Comparison of ENCODE assay signal across 10 cellular contexts in the genomic region with DNA sequence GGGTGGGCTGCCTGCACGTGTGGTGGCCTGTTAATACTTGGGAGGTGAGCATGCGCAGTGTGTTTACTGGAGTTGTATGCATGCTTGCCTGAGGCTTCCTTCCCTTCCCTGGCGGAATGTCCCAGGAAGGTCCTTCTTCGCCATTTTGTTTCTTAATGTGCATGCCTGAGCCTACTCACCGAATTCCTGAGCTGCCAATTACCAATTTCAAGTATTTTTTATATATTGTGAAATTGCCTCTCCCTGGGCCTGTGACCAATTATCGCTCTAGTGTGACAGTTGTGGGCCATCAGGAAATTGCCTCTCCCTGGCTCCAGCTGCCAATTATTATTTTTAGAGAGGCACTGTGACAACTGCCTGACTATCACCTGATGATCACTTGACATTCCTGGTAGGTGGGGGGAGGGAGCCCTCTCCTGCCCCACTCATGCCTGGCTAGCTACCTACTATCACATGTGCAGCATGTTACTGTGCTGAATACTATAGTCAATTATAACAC.
DNase-seq lines count a peak whose midpoint lies in the region; ATAC-seq, FAIRE-seq and TF ChIP-seq lines count a peak whose summit lies in the region.
"Had no signal": no experiment of that assay in that cellular context is flagged by ENCODE, and none has a peak within 500 bp of the region (broad histone marks: within the 10 kb centered on the region; RNA-seq: fewer than 3 reads in every experiment).

No MANE protein-coding gene starts in this region.

- intact Hi-C loops in left cardiac atrium (cut with DNase I): no loop called here
- intact Hi-C loops in Caco-2 (cut with micrococcal nuclease; ENCODE audit: unreplicated experiment): no loop called here

- H3K27ac ChIP-seq in A549: peak overlapping the region; percentile 50 to 56; a peak in 4 of 6 replicates
- peak overlapping the region; percentile 83 for H3K27ac ChIP-seq in RWPE1

- no peak for TF ChIP-seq POLR2A in A549 (IDR thresholded peaks at IDR 0.05; ENCODE audit: low read length)

- H3K4me1 Mint-ChIP-seq in natural killer cell treated with Interleukin-12 subunit alpha and Interleukin-12 subunit beta and Interleukin-15 and Interleukin-18, amount 100 ng/mL, for 72 hours (ENCODE audit: low read depth in 2 of 2): peaks cover 0 to 6% of the 10 kb centered on the region in 2 donors
- H3K4me1 Mint-ChIP-seq in Caco-2 (ENCODE audit: low read depth, unreplicated experiment): no peaks in the 10 kb centered on the region

- H3K9me3 ChIP-seq in A549: peaks cover 18% of the 10 kb centered on the region; the same call in 2 of the 3 replicates
- H3K9me3 ChIP-seq in Caco-2: peaks cover 35% of the 10 kb centered on the region

- H3K4me3 Mint-ChIP-seq in natural killer cell treated with Interleukin-12 subunit alpha and Interleukin-12 subunit beta and Interleukin-15 and Interleukin-18, amount 100 ng/mL, for 72 hours: no peak overlapping the region
- no peak overlapping the region for H3K4me3 Mint-ChIP-seq in Caco-2 (ENCODE audit: unreplicated experiment)

- no peak for TF ChIP-seq RAD21 in A549 (conservative IDR thresholded peaks at IDR 0.05 in 1 of 2, IDR thresholded peaks at IDR 0.05 in 1 of 2)

- peaks cover 13% of the 10 kb centered on the region for H3K4me1 ChIP-seq in A549
- peaks cover 3% of the 10 kb centered on the region for H3K4me1 ChIP-seq in Caco-2

- peak overlapping the region; percentile 33; the same call in 1 of the 3 replicates for H3K4me2 ChIP-seq in A549

- CTCF ChIA-PET in A549 (lab: Yijun Ruan, JAX): interaction anchor here (0.7 to 5.0 kb wide), 3 partner anchors 9 to 70 kb away, joined by 3 to 26 read pairs (median 3); a partner anchor contains a TSS
- CTCF ChIA-PET in RWPE1 (lab: Yijun Ruan, JAX): interaction anchor here (0.5 to 2.1 kb wide), 4 partner anchors 14 to 360 kb away, joined by 3 to 5 read pairs (median 4); no protein-coding TSS in a partner anchor
- CTCF ChIA-PET in Caco-2 (lab: Charles Lee): no interaction called here

- BruUV-seq in Caco-2 (replicated peaks; lab: Mats Ljungman, UMichigan): no TSS peak

- peak in 1 of 2 experiments; percentile 12 for DNase-seq in A549 (ENCODE audit: low read depth in 1 of 2, low spot score in 1 of 2)
- peak; percentile 48 for DNase-seq in HCEC 1CT
- peak; percentile 47 for DNase-seq in RWPE1 (ENCODE audit: low spot score)
- no peak for DNase-seq in left cardiac atrium
- DNase-seq in SIG-M5 (lab: John Stamatoyannopoulos, UW): no peak
- no peak for DNase-seq in natural killer cell treated with Interleukin-12 subunit alpha and Interleukin-12 subunit beta and Interleukin-15 and Interleukin-18, amount 100 ng/mL, for 72 hours (ENCODE audit: low spot score)
- DNase-seq in Caco-2: no peak
- DNase-seq in dermis blood vessel endothelial cell: no peak
- DNase-seq: activated CD4-positive, alpha-beta T cell treated with anti-CD3 and anti-CD28 coated beads, Interleukin-2, amount 50 U/mL, for 48 hours; anterior cingulate cortex had no signal

- 71% methylated on average over 6 of the region's 6 CpGs for WGBS in A549 (ENCODE audit: missing lambda C conversion rate)

- H3K36me3 ChIP-seq in Caco-2 (ENCODE audit: control insufficient read depth, insufficient read depth, low read length): no peaks in the 10 kb centered on the region; the same call in 1 of the 2 replicates

- H3K4me3 ChIP-seq in A549: no peak overlapping the region
- H3K4me3 ChIP-seq in Caco-2 (ENCODE audit: low read depth, low read length): no peak overlapping the region

- H3K27me3 Mint-ChIP-seq in natural killer cell treated with Interleukin-12 subunit alpha and Interleukin-12 subunit beta and Interleukin-15 and Interleukin-18, amount 100 ng/mL, for 72 hours: peaks cover 1 to 14% of the 10 kb centered on the region in 2 donors
- no peaks in the 10 kb centered on the region for H3K27me3 Mint-ChIP-seq in Caco-2 (ENCODE audit: insufficient read depth, unreplicated experiment)

- no peak overlapping the region for H3K27ac Mint-ChIP-seq in natural killer cell treated with Interleukin-12 subunit alpha and Interleukin-12 subunit beta and Interleukin-15 and Interleukin-18, amount 100 ng/mL, for 72 hours
- no peak overlapping the region for H3K27ac Mint-ChIP-seq in Caco-2 (ENCODE audit: unreplicated experiment)

- POLR2A ChIA-PET in A549 (lab: Yijun Ruan, JAX): no interaction called here
- POLR2A ChIA-PET in RWPE1 (lab: Yijun Ruan, JAX; ENCODE audit: low non-redundant PET): no interaction called here
- POLR2A ChIA-PET in Caco-2 (lab: Charles Lee): no interaction called here

- H3K27me3 ChIP-seq in Caco-2 (replicated peaks; ENCODE audit: control insufficient read depth, insufficient read depth, low read length): no peaks in the 10 kb centered on the region

- TF ChIP-seq EP300 in A549 (IDR thresholded peaks at IDR 0.05): no peak

- no peak for FAIRE-seq in A549 (lab: Jason Lieb, UNC)

- no peak for TF ChIP-seq CTCF in A549 (IDR thresholded peaks at IDR 0.05)
- no peak for TF ChIP-seq CTCF in RWPE1 (conservative IDR thresholded peaks at IDR 0.05; ENCODE audit: low read depth)
- no peak for TF ChIP-seq CTCF in Caco-2 (IDR thresholded peaks at IDR 0.05; ENCODE audit: insufficient read depth in 1 of 2, low read depth in 1 of 2, low read length in 1 of 2, severe bottlenecking in 1 of 2, unreplicated experiment in 1 of 2)

- H3K36me3 Mint-ChIP-seq in natural killer cell treated with Interleukin-12 subunit alpha and Interleukin-12 subunit beta and Interleukin-15 and Interleukin-18, amount 100 ng/mL, for 72 hours: no peaks in the 10 kb centered on the region
- H3K36me3 Mint-ChIP-seq in Caco-2 (ENCODE audit: insufficient read depth, unreplicated experiment): peaks cover 6% of the 10 kb centered on the region

- H3K9me3 Mint-ChIP-seq in natural killer cell treated with Interleukin-12 subunit alpha and Interleukin-12 subunit beta and Interleukin-15 and Interleukin-18, amount 100 ng/mL, for 72 hours: no peaks in the 10 kb centered on the region
- peaks cover 7% of the 10 kb centered on the region for H3K9me3 Mint-ChIP-seq in Caco-2 (ENCODE audit: unreplicated experiment)

- 0 out of 6 replicates have a peak, but pooled peaks of 1 of the 2 experiments have one; percentile 24 for ATAC-seq in A549
- peak; percentile 83 to 85 for ATAC-seq in left cardiac atrium
- ATAC-seq in natural killer cell treated with Interleukin-12 subunit alpha and Interleukin-12 subunit beta and Interleukin-15 and Interleukin-18, amount 100 ng/mL, for 72 hours: no peak

TF ChIP-seq in A549, 52 proteins besides CTCF, POLR2A, EP300 and RAD21:
- TF ChIP-seq TP53 (CRISPR knock-in tag; IDR thresholded peaks at IDR 0.05) (no peak), JUNB (IDR thresholded peaks at IDR 0.05) (0 out of 2 replicates have a peak, but pooled peaks have one; percentile 18), CEBPB (IDR thresholded peaks at IDR 0.05) (peak in 1 of 2 experiments; percentile 43; a peak in 1 of 4 replicates)
- TF ChIP-seq, protein P1, sequence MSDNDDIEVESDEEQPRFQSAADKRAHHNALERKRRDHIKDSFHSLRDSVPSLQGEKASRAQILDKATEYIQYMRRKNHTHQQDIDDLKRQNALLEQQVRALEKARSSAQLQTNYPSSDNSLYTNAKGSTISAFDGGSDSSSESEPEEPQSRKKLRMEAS (IDR thresholded peaks at IDR 0.05): no peak

Comparison
In these comparisons a context has a peak if more than half of its experiments do, and no peak if none do; other contexts are left out.
1. ATAC-seq: peak in left cardiac atrium (2 of 2); none in natural killer cell treated with Interleukin-12 subunit alpha and Interleukin-12 subunit beta and Interleukin-15 and Interleukin-18, amount 100 ng/mL, for 72 hours (0 of 2).
2. DNase-seq: peak in HCEC 1CT (single experiment) and RWPE1 (single experiment); none in left cardiac atrium (single experiment), SIG-M5 (single experiment), natural killer cell treated with Interleukin-12 subunit alpha and Interleukin-12 subunit beta and Interleukin-15 and Interleukin-18, amount 100 ng/mL, for 72 hours (single experiment), Caco-2 (0 of 2) and dermis blood vessel endothelial cell (single experiment).